In genomic region chr1:180836414-180836813, GRCh38 we compare ENCODE assay signal across 21 cellular contexts.
A peak's percentile ranks its signal among the peaks of the same experiment; 100 is the strongest.
DNase-seq lines count a peak whose midpoint lies in the region; ATAC-seq and TF ChIP-seq lines count a peak whose summit lies in the region.
"Had no signal": no experiment of that assay in that cellular context is flagged by ENCODE, and none has a peak within 500 bp of the region (broad histone marks: within the 10 kb centered on the region; RNA-seq: fewer than 3 reads in every experiment).

No MANE protein-coding gene starts in this region.

- TF ChIP-seq CTCF in brain (conservative IDR thresholded peaks at IDR 0.05) (no peak), GM13976 (IDR thresholded peaks at IDR 0.05; ENCODE audit: borderline replicate concordance, control extremely low read depth, extremely low read depth, insufficient read depth, missing control alignments) (no peak)

- peak overlapping the region; percentile 41 for H3K27ac ChIP-seq in iPS-20b (ENCODE audit: low read length)
- H3K27ac ChIP-seq: C4-2B, RWPE1, SK-N-MC had no signal

- H3K36me3 ChIP-seq in iPS-20b (ENCODE audit: insufficient read depth, low read depth, low read length) = no peaks in the 10 kb centered on the region

- H3K27me3 Mint-ChIP-seq in activated naive CD8-positive, alpha-beta T cell = no peaks in the 10 kb centered on the region
- no peaks in the 10 kb centered on the region for H3K27me3 Mint-ChIP-seq in activated naive CD8-positive, alpha-beta T cell treated with anti-CD3 and anti-CD28 coated beads, Interleukin-2, amount 50 U/mL, for 24 hours
- peaks cover 9% of the 10 kb centered on the region for H3K27me3 Mint-ChIP-seq in brain
- H3K27me3 Mint-ChIP-seq: CD8-positive, alpha-beta memory T cell had no signal

- no peak for DNase-seq in activated naive CD8-positive, alpha-beta T cell treated with anti-CD3 and anti-CD28 coated beads, Interleukin-2, amount 50 U/mL, for 24 hours
- DNase-seq in stimulated activated effector memory CD8-positive, alpha-beta T cell treated with anti-CD3 and anti-CD28 coated beads, Interleukin-12 subunit alpha, Interleukin-12 subunit beta, amount 100 ng/mL, for 72 hours (ENCODE audit: low spot score in 2 of 2) = no peak
- DNase-seq in GM13976 (ENCODE audit: low spot score) (no peak), amniotic stem cell (lab: John Stamatoyannopoulos, UW) (no peak)
- DNase-seq: Calu3; CD8-positive, alpha-beta memory T cell; DMS153; EL; GF-D8; HCEC 1CT; Kasumi-1; NCI-H1694 treated with DMSO at 0.1 percent for 48 hours; NCI-H2081 treated with DMSO at 0.1 percent for 48 hours; SHP77 treated with DMSO at 0.1 percent for 48 hours had no signal

- H3K4me1 ChIP-seq in iPS-20b (ENCODE audit: insufficient read depth, low read length) = peaks cover 16% of the 10 kb centered on the region; the same call in 1 of the 2 replicates

- no peak overlapping the region for H3K4me3 Mint-ChIP-seq in activated naive CD8-positive, alpha-beta T cell
- no peak overlapping the region for H3K4me3 Mint-ChIP-seq in activated naive CD8-positive, alpha-beta T cell treated with anti-CD3 and anti-CD28 coated beads, Interleukin-2, amount 50 U/mL, for 24 hours
- peak overlapping the region in 3 of 5 experiments; percentile 23 to 67 (median 63) for H3K4me3 Mint-ChIP-seq in brain
- no peak overlapping the region for H3K4me3 Mint-ChIP-seq in stimulated activated effector memory CD8-positive, alpha-beta T cell treated with anti-CD3 and anti-CD28 coated beads, Interleukin-12 subunit alpha, Interleukin-12 subunit beta, amount 100 ng/mL, for 72 hours
- H3K4me3 Mint-ChIP-seq: CD8-positive, alpha-beta memory T cell had no signal

- peak overlapping the region; percentile 24; the same call in 1 of the 2 replicates for H3K4me3 ChIP-seq in iPS-20b (ENCODE audit: low read length)
- H3K4me3 ChIP-seq: SK-N-MC had no signal

- H3K4me1 Mint-ChIP-seq in activated naive CD8-positive, alpha-beta T cell (ENCODE audit: low read depth) = peaks cover 20% of the 10 kb centered on the region
- peaks cover 7% of the 10 kb centered on the region for H3K4me1 Mint-ChIP-seq in activated naive CD8-positive, alpha-beta T cell treated with anti-CD3 and anti-CD28 coated beads, Interleukin-2, amount 50 U/mL, for 24 hours
- H3K4me1 Mint-ChIP-seq in brain = peaks cover 41% of the 10 kb centered on the region
- H3K4me1 Mint-ChIP-seq in stimulated activated effector memory CD8-positive, alpha-beta T cell treated with anti-CD3 and anti-CD28 coated beads, Interleukin-12 subunit alpha, Interleukin-12 subunit beta, amount 100 ng/mL, for 72 hours = no peaks in the 10 kb centered on the region

- in situ Hi-C loops in GM13976 (cut with MboI; ENCODE audit: low sequenced_read_pairs, unreplicated experiment) = no loop called here

- no peak for ATAC-seq in activated naive CD8-positive, alpha-beta T cell treated with anti-CD3 and anti-CD28 coated beads, Interleukin-2, amount 50 U/mL, for 24 hours
- no peak for ATAC-seq in stimulated activated effector memory CD8-positive, alpha-beta T cell treated with anti-CD3 and anti-CD28 coated beads, Interleukin-12 subunit alpha, Interleukin-12 subunit beta, amount 100 ng/mL, for 72 hours
- no peak for ATAC-seq in HG03045 (IDR thresholded peaks at IDR 0.05; ENCODE audit: unreplicated experiment)

- H3K9me3 Mint-ChIP-seq in activated naive CD8-positive, alpha-beta T cell (ENCODE audit: low read depth) = no peaks in the 10 kb centered on the region
- peaks cover 9% of the 10 kb centered on the region for H3K9me3 Mint-ChIP-seq in activated naive CD8-positive, alpha-beta T cell treated with anti-CD3 and anti-CD28 coated beads, Interleukin-2, amount 50 U/mL, for 24 hours
- H3K9me3 Mint-ChIP-seq in brain = peaks cover 25 to 50% (median 41%) of the 10 kb centered on the region in 5 experiments
- peaks cover 8% of the 10 kb centered on the region for H3K9me3 Mint-ChIP-seq in stimulated activated effector memory CD8-positive, alpha-beta T cell treated with anti-CD3 and anti-CD28 coated beads, Interleukin-12 subunit alpha, Interleukin-12 subunit beta, amount 100 ng/mL, for 72 hours

- no peak overlapping the region; the same call in 1 of the 2 replicates for H3K9ac ChIP-seq in iPS-20b (ENCODE audit: low read depth, low read length)

- H3K36me3 Mint-ChIP-seq in activated naive CD8-positive, alpha-beta T cell = peaks cover 52% of the 10 kb centered on the region
- H3K36me3 Mint-ChIP-seq in activated naive CD8-positive, alpha-beta T cell treated with anti-CD3 and anti-CD28 coated beads, Interleukin-2, amount 50 U/mL, for 24 hours (ENCODE audit: low read depth) = peaks cover 56% of the 10 kb centered on the region
- peaks cover 68% of the 10 kb centered on the region for H3K36me3 Mint-ChIP-seq in brain
- H3K36me3 Mint-ChIP-seq in stimulated activated effector memory CD8-positive, alpha-beta T cell treated with anti-CD3 and anti-CD28 coated beads, Interleukin-12 subunit alpha, Interleukin-12 subunit beta, amount 100 ng/mL, for 72 hours = peaks cover 32% of the 10 kb centered on the region

- H3K27ac Mint-ChIP-seq in activated naive CD8-positive, alpha-beta T cell = peak overlapping the region; percentile 10
- H3K27ac Mint-ChIP-seq in activated naive CD8-positive, alpha-beta T cell treated with anti-CD3 and anti-CD28 coated beads, Interleukin-2, amount 50 U/mL, for 24 hours = no peak overlapping the region
- H3K27ac Mint-ChIP-seq in brain = peak overlapping the region; percentile 14 to 95 (median 92)
- peak overlapping the region; percentile 33 for H3K27ac Mint-ChIP-seq in stimulated activated effector memory CD8-positive, alpha-beta T cell treated with anti-CD3 and anti-CD28 coated beads, Interleukin-12 subunit alpha, Interleukin-12 subunit beta, amount 100 ng/mL, for 72 hours

- no peaks in the 10 kb centered on the region for H3K9me3 ChIP-seq in iPS-20b (ENCODE audit: insufficient read depth, low read depth, low read length)

- no peaks in the 10 kb centered on the region for H3K27me3 ChIP-seq in iPS-20b (ENCODE audit: insufficient read depth, low read length)

Comparison
In these comparisons a context has a peak if more than half of its experiments do, and no peak if none do; other contexts are left out.
1. H3K4me3 Mint-ChIP-seq: peak in brain (3 of 5); none in activated naive CD8-positive, alpha-beta T cell (single experiment), activated naive CD8-positive, alpha-beta T cell treated with anti-CD3 and anti-CD28 coated beads, Interleukin-2, amount 50 U/mL, for 24 hours (single experiment) and stimulated activated effector memory CD8-positive, alpha-beta T cell treated with anti-CD3 and anti-CD28 coated beads, Interleukin-12 subunit alpha, Interleukin-12 subunit beta, amount 100 ng/mL, for 72 hours (single experiment).